10 cellular contexts compared by ENCODE assay signal in the genomic region with DNA sequence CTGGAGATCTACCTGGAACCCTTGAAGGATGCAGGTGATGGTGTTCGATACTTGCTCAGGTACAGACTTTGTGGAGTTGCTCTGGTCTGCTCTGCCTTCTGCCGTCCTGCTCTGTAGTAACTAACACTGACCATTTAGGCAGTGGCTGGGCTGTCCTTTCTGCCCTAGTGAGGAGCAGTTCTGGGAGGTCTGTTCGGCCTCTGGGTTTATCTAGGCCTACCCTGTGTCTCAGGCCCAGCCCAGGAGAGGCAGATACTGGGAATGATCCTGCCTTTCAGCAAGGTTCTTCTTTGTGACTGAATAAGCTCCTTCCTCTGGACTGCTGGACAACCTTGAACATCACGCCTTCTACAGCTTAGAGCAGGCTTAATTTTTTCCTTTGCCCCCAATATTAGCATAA. TPM values are rescaled to one million over a fixed set of nuclear protein-coding genes. Genes with fewer than 3 reads are reported as not detected.
DNase-seq lines count a peak whose midpoint lies in the region; ATAC-seq, FAIRE-seq and TF ChIP-seq lines count a peak whose summit lies in the region.
"Had no signal": no experiment of that assay in that cellular context is flagged by ENCODE, and none has a peak within 500 bp of the region (broad histone marks: within the 10 kb centered on the region; RNA-seq: fewer than 3 reads in every experiment).

No MANE protein-coding gene starts in this region.

- no peak overlapping the region for H2AFZ ChIP-seq in K562 (ENCODE audit: low read depth, low read length)

- no peak overlapping the region for H3K27ac ChIP-seq in CD4-positive, CD25-positive, alpha-beta regulatory T cell (ENCODE audit: insufficient read depth, low read length, poor library complexity, severe bottlenecking)
- H3K27ac ChIP-seq in HUES64 (ENCODE audit: low read depth, low read length) (no peak overlapping the region), K562 (ENCODE audit: extremely low read depth, low read depth, low read length) (peak overlapping the region; percentile 90; the same call in 2 of the 3 replicates)

- no peak for TF ChIP-seq POLR2A in K562 (conservative IDR thresholded peaks at IDR 0.05)

- H3K4me1 ChIP-seq in CD4-positive, CD25-positive, alpha-beta regulatory T cell (ENCODE audit: control insufficient read depth, insufficient read depth, low read length, poor library complexity, severe bottlenecking) = peaks cover 41% of the 10 kb centered on the region
- H3K4me1 ChIP-seq in HUES64 (ENCODE audit: insufficient read depth, low read length) (peaks cover 4% of the 10 kb centered on the region; the same call in 1 of the 2 replicates), K562 (replicated peaks in 1 of 2; ENCODE audit: control insufficient read depth in 2 of 2, insufficient read depth in 2 of 2, low read length in 2 of 2) (peaks cover 20 to 31% of the 10 kb centered on the region in 2 experiments)

- POLR2A ChIA-PET in K562 (lab: Yijun Ruan, JAX) = interaction anchor here (0.6 kb wide), 1 partner anchor 29 kb away, joined by 3 read pairs; no protein-coding TSS in a partner anchor

- CTCF ChIA-PET in K562 (lab: Yijun Ruan, JAX; ENCODE audit: low intra/inter-chr PET ratio) = no interaction called here

- H3K9me3 Mint-ChIP-seq in CD4-positive, CD25-positive, alpha-beta regulatory T cell = no peaks in the 10 kb centered on the region
- H3K9me3 Mint-ChIP-seq in naive B cell = peaks cover 0 to 6% (median 0%) of the 10 kb centered on the region in 7 donors

- no peak for TF ChIP-seq RAD21 in K562 (CRISPR knock-in tag; conservative IDR thresholded peaks at IDR 0.05 in 1 of 2, IDR thresholded peaks at IDR 0.05 in 1 of 2)

- peak overlapping the region; percentile 99 to 100 (median 99) for H3K4me3 Mint-ChIP-seq in CD4-positive, CD25-positive, alpha-beta regulatory T cell
- H3K4me3 Mint-ChIP-seq in naive B cell = peak overlapping the region; percentile 94 to 99 (median 96)

- peaks cover 4% of the 10 kb centered on the region for H3K27me3 Mint-ChIP-seq in CD4-positive, CD25-positive, alpha-beta regulatory T cell
- H3K27me3 Mint-ChIP-seq in naive B cell = no peaks in the 10 kb centered on the region

- H3K4me2 ChIP-seq in K562 (ENCODE audit: insufficient read depth, low read length) = peak overlapping the region; percentile 92

- peak; percentile 23 for FAIRE-seq in K562 (lab: Jason Lieb, UNC)

- H3K36me3 ChIP-seq in CD4-positive, CD25-positive, alpha-beta regulatory T cell (ENCODE audit: control insufficient read depth, insufficient read depth, low read length) = peaks cover 40% of the 10 kb centered on the region
- H3K36me3 ChIP-seq in HUES64 (ENCODE audit: insufficient read depth, low read length) (peaks cover 41% of the 10 kb centered on the region), K562 (ENCODE audit: control insufficient read depth, insufficient read depth, low read length) (peaks cover 33% of the 10 kb centered on the region)

- TF ChIP-seq EP300 in K562 (IDR thresholded peaks at IDR 0.05; ENCODE audit: low read length) = no peak

- H3K4me1 Mint-ChIP-seq in CD4-positive, CD25-positive, alpha-beta regulatory T cell = peaks cover 19 to 70% (median 39%) of the 10 kb centered on the region in 4 donors
- H3K4me1 Mint-ChIP-seq in naive B cell = peaks cover 49 to 61% (median 60%) of the 10 kb centered on the region in 3 donors

- TF ChIP-seq CTCF in K562 (IDR thresholded peaks at IDR 0.05 in 2 of 3, conservative IDR thresholded peaks at IDR 0.05 in 1 of 3; ENCODE audit: insufficient read depth in 2 of 3, low read depth in 1 of 3, low read length in 3 of 3) = no peak

- H3K9ac ChIP-seq in HUES64 (ENCODE audit: low read depth, low read length) = no peak overlapping the region
- peak overlapping the region; percentile 53 to 94; a peak in 3 of 4 replicates for H3K9ac ChIP-seq in K562 (ENCODE audit: insufficient read depth in 1 of 2, low read depth in 2 of 2, low read length in 2 of 2)

- DNase-seq in CD4-positive, CD25-positive, alpha-beta regulatory T cell = no peak
- DNase-seq in K562 (ENCODE audit: extremely low read depth in 1 of 4, low spot score in 3 of 4) (peak in 2 of 4 experiments; percentile 53 to 67), naive B cell (no peak), LoVo (ENCODE audit: low spot score) (no peak), NCI-H748 treated with DMSO at 0.1 percent for 48 hours (lab: John Stamatoyannopoulos, UW) (no peak)
- DNase-seq: NCI-H510A treated with DMSO at 0.1 percent for 48 hours, occipital lobe had no signal

- peak overlapping the region in 2 of 3 donors; percentile 98 to 99 for H3K27ac Mint-ChIP-seq in CD4-positive, CD25-positive, alpha-beta regulatory T cell
- H3K27ac Mint-ChIP-seq in naive B cell = peak overlapping the region in 4 of 6 donors; percentile 69 to 99 (median 97)

- intact Hi-C loops in K562 (cut with micrococcal nuclease) = no loop called here

- no peak for ATAC-seq in CD4-positive, CD25-positive, alpha-beta regulatory T cell (ENCODE audit: low read depth in 2 of 2)
- peak; percentile 64 for ATAC-seq in K562
- no peak for ATAC-seq in naive B cell (ENCODE audit: low read depth in 2 of 2)
- ATAC-seq in GM18867 (IDR thresholded peaks at IDR 0.05; ENCODE audit: unreplicated experiment) = no peak
- no peak for ATAC-seq in HG02588 (IDR thresholded peaks at IDR 0.05; ENCODE audit: unreplicated experiment)

- H3K27me3 ChIP-seq in CD4-positive, CD25-positive, alpha-beta regulatory T cell (ENCODE audit: control insufficient read depth, insufficient read depth, low read length) = no peaks in the 10 kb centered on the region
- H3K27me3 ChIP-seq in HUES64 (ENCODE audit: insufficient read depth, low read length) (peaks cover 25% of the 10 kb centered on the region), K562 (ENCODE audit: control insufficient read depth in 2 of 2, insufficient read depth in 2 of 2, low read length in 2 of 2) (no peaks in the 10 kb centered on the region)

- 96% methylated on average over 4 of the region's 4 CpGs for WGBS in HUES64
- 47% methylated on average over 4 of the region's 4 CpGs for WGBS in K562 (ENCODE audit: insufficient coverage, low coverage, missing lambda C conversion rate)

- peaks cover 42% of the 10 kb centered on the region for H3K36me3 Mint-ChIP-seq in CD4-positive, CD25-positive, alpha-beta regulatory T cell
- peaks cover 0 to 13% of the 10 kb centered on the region in 2 donors for H3K36me3 Mint-ChIP-seq in naive B cell

- no TSS peak for BruUV-seq in K562 (replicated peaks; lab: Mats Ljungman, UMichigan)

- H4K20me1 ChIP-seq in K562 (replicated peaks; ENCODE audit: control insufficient read depth, insufficient read depth, low read length) = peaks cover 6% of the 10 kb centered on the region; the same call in 1 of the 2 replicates

- H3K9me3 ChIP-seq in CD4-positive, CD25-positive, alpha-beta regulatory T cell (ENCODE audit: control insufficient read depth in 2 of 2, low read length in 2 of 2) = no peaks in the 10 kb centered on the region
- H3K9me3 ChIP-seq in HUES64 (ENCODE audit: insufficient read depth, low read depth, low read length) (peaks cover 11% of the 10 kb centered on the region), K562 (replicated peaks; ENCODE audit: control insufficient read depth, insufficient read depth, low read depth, low read length) (no peaks in the 10 kb centered on the region; the same call in 1 of the 2 replicates)

- peak overlapping the region; percentile 95 for H3K4me3 ChIP-seq in CD4-positive, CD25-positive, alpha-beta regulatory T cell (ENCODE audit: low read depth, low read length)
- H3K4me3 ChIP-seq in HUES64 (ENCODE audit: low read length) (0 out of 2 replicates have a peak overlapping the region, but pooled peaks have one; percentile 77), K562 (peak overlapping the region; percentile 84)

- in situ Hi-C loops in K562 (cut with MboI) = no loop called here

- H3K9me1 ChIP-seq in K562 (ENCODE audit: control insufficient read depth, insufficient read depth, low read length) = no peaks in the 10 kb centered on the region

- H3K79me2 ChIP-seq in K562 (ENCODE audit: control insufficient read depth, insufficient read depth, low read length) = peaks cover 58% of the 10 kb centered on the region

RNA-seq across cellular contexts. Expression of gene ZFYVE27, which starts 1.7 kb away (rescaled TPM):
- 86.9 TPM for total RNA-seq in CD4-positive, CD25-positive, alpha-beta regulatory T cell
- polyA plus RNA-seq in CD4-positive, CD25-positive, alpha-beta regulatory T cell = 10 to 100 TPM; 22.4 to 46.4 (median 42.6) TPM
- polyA plus RNA-seq in HUES64 (2013, experiment 1 of 2) = 12.5 TPM
- 10.3 TPM for polyA plus RNA-seq in HUES64 (2013, experiment 2 of 2)
- 62.2 and 122 TPM in 2 replicates for total RNA-seq in K562 (2011; cell fraction: chromatin; rRNA removed; ENCODE audit: low replicate concordance)
- total RNA-seq in K562 (2011; cell fraction: nucleolus; rRNA removed) = 80.7 and 95.2 TPM in 2 replicates
- total RNA-seq in K562 (2011; cell fraction: nucleoplasm; rRNA removed) = 68.9 and 79.6 TPM in 2 replicates
- total RNA-seq in K562 (2014; rRNA removed) = 15.3 and 16.6 TPM in 2 replicates
- 8.8 and 12.5 TPM in 2 replicates for total RNA-seq in K562 (2014; rRNA removed; fragmentation: Illumina TruSeq; extraction: Trizol)
- total RNA-seq in K562 (2015; rRNA removed; fragmentation: Illumina TruSeq; extraction: Trizol) = 13.3 and 13.9 TPM in 2 replicates
- total RNA-seq in K562 (2021) = 21.4 and 24.0 TPM in 2 replicates
- 21.4 and 22.2 TPM in 2 replicates for polyA plus RNA-seq in K562 (2011; rRNA removed)
- 18.6 TPM in 2 replicates for polyA plus RNA-seq in K562 (2011; cell fraction: cytosol; rRNA removed)
- 68.2 and 69.3 TPM in 2 replicates for polyA plus RNA-seq in K562 (2011; cell fraction: nucleus; rRNA removed)
- polyA plus RNA-seq in K562 (2012) = 12.7 and 25.0 TPM in 2 replicates
- 15.6 and 16.5 TPM in 2 replicates for polyA plus RNA-seq in K562 (2014; fragmentation: Illumina TruSeq; extraction: Trizol)
- polyA plus RNA-seq in K562 (2014; fragmentation: Nextera tagmentation; extraction: Ambion mirVana) = 1 to 10 TPM in 1 of 2 experiments, under 1 TPM in 1; 0.81 to 1.2 TPM
- 21.9 and 24.3 TPM in 2 replicates for polyA plus RNA-seq in K562 (2014; rRNA removed)
- 13.3 TPM in 2 replicates for polyA minus RNA-seq in K562 (2011; rRNA and poly(A)+ RNA removed)
- polyA minus RNA-seq in K562 (2011; cell fraction: cytosol; rRNA and poly(A)+ RNA removed) = 8.4 and 12.6 TPM in 2 replicates
- 23.8 and 27.5 TPM in 2 replicates for polyA minus RNA-seq in K562 (2011; cell fraction: nucleus; rRNA and poly(A)+ RNA removed)
- 10 to 100 TPM; 34.0 to 51.3 (median 38.0) TPM for polyA plus RNA-seq in naive B cell (ENCODE audit: low read depth in 6 of 6)

RNA-seq across cellular contexts. Expression of gene MARVELD1, which starts 25.1 kb away (rescaled TPM):
- 0.62 TPM for total RNA-seq in CD4-positive, CD25-positive, alpha-beta regulatory T cell
- not detected for polyA plus RNA-seq in CD4-positive, CD25-positive, alpha-beta regulatory T cell
- polyA plus RNA-seq in HUES64 (2013, experiment 1 of 2) = 27.9 TPM
- polyA plus RNA-seq in HUES64 (2013, experiment 2 of 2) = 29.0 TPM
- 10.2 and 12.9 TPM in 2 replicates for total RNA-seq in K562 (2011; cell fraction: chromatin; rRNA removed; ENCODE audit: low replicate concordance)
- 11.7 and 12.0 TPM in 2 replicates for total RNA-seq in K562 (2011; cell fraction: nucleolus; rRNA removed)
- total RNA-seq in K562 (2011; cell fraction: nucleoplasm; rRNA removed) = 13.0 and 16.5 TPM in 2 replicates
- total RNA-seq in K562 (2014; rRNA removed) = 2.8 and 5.6 TPM in 2 replicates
- total RNA-seq in K562 (2014; rRNA removed; fragmentation: Illumina TruSeq; extraction: Trizol) = 4.2 and 5.3 TPM in 2 replicates
- 5.7 and 7.1 TPM in 2 replicates for total RNA-seq in K562 (2015; rRNA removed; fragmentation: Illumina TruSeq; extraction: Trizol)
- 9.8 and 9.9 TPM in 2 replicates for total RNA-seq in K562 (2021)
- 9.5 and 14.7 TPM in 2 replicates for polyA plus RNA-seq in K562 (2011; rRNA removed)
- 12.4 and 14.2 TPM in 2 replicates for polyA plus RNA-seq in K562 (2011; cell fraction: cytosol; rRNA removed)
- 15.4 and 25.9 TPM in 2 replicates for polyA plus RNA-seq in K562 (2011; cell fraction: nucleus; rRNA removed)
- 9.1 and 11.3 TPM in 2 replicates for polyA plus RNA-seq in K562 (2012)
- 8.9 and 12.5 TPM in 2 replicates for polyA plus RNA-seq in K562 (2014; fragmentation: Illumina TruSeq; extraction: Trizol)
- 1 to 10 TPM; 2.7 to 3.6 TPM for polyA plus RNA-seq in K562 (2014; fragmentation: Nextera tagmentation; extraction: Ambion mirVana)
- polyA plus RNA-seq in K562 (2014; rRNA removed) = 5.3 and 6.5 TPM in 2 replicates
- polyA minus RNA-seq in K562 (2011; rRNA and poly(A)+ RNA removed) = 4.9 and 7.2 TPM in 2 replicates
- 7.1 and 7.8 TPM in 2 replicates for polyA minus RNA-seq in K562 (2011; cell fraction: cytosol; rRNA and poly(A)+ RNA removed)
- 2.6 and 4.8 TPM in 2 replicates for polyA minus RNA-seq in K562 (2011; cell fraction: nucleus; rRNA and poly(A)+ RNA removed)
- under 1 TPM in 1 of 6 donors, not detected in 5; 0.57 TPM for polyA plus RNA-seq in naive B cell (ENCODE audit: low read depth in 6 of 6)

RNA-seq across cellular contexts. Expression of gene SFRP5, which starts 33.2 kb away (rescaled TPM):
- total RNA-seq in CD4-positive, CD25-positive, alpha-beta regulatory T cell = not detected
- polyA plus RNA-seq in CD4-positive, CD25-positive, alpha-beta regulatory T cell = under 1 TPM in 3 of 4 donors, not detected in 1; 0.34 to 0.93 (median 0.43) TPM
- 1.1 TPM for polyA plus RNA-seq in HUES64 (2013, experiment 1 of 2)
- polyA plus RNA-seq in HUES64 (2013, experiment 2 of 2) = 1.0 TPM
- total RNA-seq in K562 (2011; cell fraction: chromatin; rRNA removed; ENCODE audit: low replicate concordance) = not detected in 2 replicates
- total RNA-seq in K562 (2011; cell fraction: nucleolus; rRNA removed) = 0.17 TPM in 1 of 2 replicates, not detected in the other
- total RNA-seq in K562 (2011; cell fraction: nucleoplasm; rRNA removed) = 0.37 and 0.46 TPM in 2 replicates
- total RNA-seq in K562 (2014; rRNA removed) (0.08 TPM in 1 of 2 replicates, not detected in the other), K562 (2014; rRNA removed; fragmentation: Illumina TruSeq; extraction: Trizol) (0.07 TPM in 1 of 2 replicates, not detected in the other), K562 (2015; rRNA removed; fragmentation: Illumina TruSeq; extraction: Trizol) (0.11 TPM in 1 of 2 replicates, not detected in the other), K562 (2021) (0.29 and 0.40 TPM in 2 replicates)
- polyA plus RNA-seq in K562 (2011; rRNA removed) (0.18 and 0.68 TPM in 2 replicates), K562 (2014; fragmentation: Illumina TruSeq; extraction: Trizol) (0.10 and 0.12 TPM in 2 replicates), K562 (2014; fragmentation: Nextera tagmentation; extraction: Ambion mirVana) (not detected), K562 (2014; rRNA removed) (0.16 and 0.18 TPM in 2 replicates), naive B cell (ENCODE audit: low read depth in 6 of 6) (not detected)
- 0.40 and 0.69 TPM in 2 replicates for polyA plus RNA-seq in K562 (2011; cell fraction: cytosol; rRNA removed)
- 0.11 and 0.24 TPM in 2 replicates for polyA plus RNA-seq in K562 (2011; cell fraction: nucleus; rRNA removed)
- 0.15 and 0.18 TPM in 2 replicates for polyA plus RNA-seq in K562 (2012)
- 0.27 TPM in 1 of 2 replicates, not detected in the other for polyA minus RNA-seq in K562 (2011; rRNA and poly(A)+ RNA removed)
- polyA minus RNA-seq in K562 (2011; cell fraction: cytosol; rRNA and poly(A)+ RNA removed) = 0.91 TPM in 1 of 2 replicates, not detected in the other
- polyA minus RNA-seq in K562 (2011; cell fraction: nucleus; rRNA and poly(A)+ RNA removed) = 0.22 and 0.27 TPM in 2 replicates

RNA-seq across cellular contexts. Expression of gene AVPI1, which starts 51.6 kb away (rescaled TPM):
- total RNA-seq in CD4-positive, CD25-positive, alpha-beta regulatory T cell = 11.1 TPM
- polyA plus RNA-seq in CD4-positive, CD25-positive, alpha-beta regulatory T cell = 1 to 10 TPM; 1.9 to 3.2 (median 2.9) TPM
- 3.7 TPM for polyA plus RNA-seq in HUES64 (2013, experiment 1 of 2)
- polyA plus RNA-seq in HUES64 (2013, experiment 2 of 2) = 4.1 TPM
- 0.67 and 5.0 TPM in 2 replicates for total RNA-seq in K562 (2011; cell fraction: chromatin; rRNA removed; ENCODE audit: low replicate concordance)
- total RNA-seq in K562 (2011; cell fraction: nucleolus; rRNA removed) = 4.2 and 4.7 TPM in 2 replicates
- total RNA-seq in K562 (2011; cell fraction: nucleoplasm; rRNA removed) = 3.2 and 4.8 TPM in 2 replicates
- total RNA-seq in K562 (2014; rRNA removed) = 10.4 and 15.9 TPM in 2 replicates
- total RNA-seq in K562 (2014; rRNA removed; fragmentation: Illumina TruSeq; extraction: Trizol) = 3.8 and 4.4 TPM in 2 replicates
- total RNA-seq in K562 (2015; rRNA removed; fragmentation: Illumina TruSeq; extraction: Trizol) = 7.4 TPM in 2 replicates
- total RNA-seq in K562 (2021) = 9.1 and 10.8 TPM in 2 replicates
- 7.5 and 9.9 TPM in 2 replicates for polyA plus RNA-seq in K562 (2011; rRNA removed)
- 10.4 and 19.0 TPM in 2 replicates for polyA plus RNA-seq in K562 (2011; cell fraction: cytosol; rRNA removed)
- 4.1 and 5.1 TPM in 2 replicates for polyA plus RNA-seq in K562 (2011; cell fraction: nucleus; rRNA removed)
- 7.3 and 8.1 TPM in 2 replicates for polyA plus RNA-seq in K562 (2012)
- 5.8 and 6.6 TPM in 2 replicates for polyA plus RNA-seq in K562 (2014; fragmentation: Illumina TruSeq; extraction: Trizol)
- polyA plus RNA-seq in K562 (2014; fragmentation: Nextera tagmentation; extraction: Ambion mirVana) = 1 to 10 TPM in 1 of 2 experiments, under 1 TPM in 1; 0.90 to 1.9 TPM
- 9.5 and 10.4 TPM in 2 replicates for polyA plus RNA-seq in K562 (2014; rRNA removed)
- polyA minus RNA-seq in K562 (2011; rRNA and poly(A)+ RNA removed) = 3.5 and 4.1 TPM in 2 replicates
- polyA minus RNA-seq in K562 (2011; cell fraction: cytosol; rRNA and poly(A)+ RNA removed) = 6.7 and 13.0 TPM in 2 replicates
- 3.0 and 4.2 TPM in 2 replicates for polyA minus RNA-seq in K562 (2011; cell fraction: nucleus; rRNA and poly(A)+ RNA removed)
- polyA plus RNA-seq in naive B cell (ENCODE audit: low read depth in 6 of 6) = 1 to 10 TPM; 1.4 to 4.0 (median 2.3) TPM
